Comparison of ENCODE assay signal across 9 cellular contexts in the genomic region with DNA sequence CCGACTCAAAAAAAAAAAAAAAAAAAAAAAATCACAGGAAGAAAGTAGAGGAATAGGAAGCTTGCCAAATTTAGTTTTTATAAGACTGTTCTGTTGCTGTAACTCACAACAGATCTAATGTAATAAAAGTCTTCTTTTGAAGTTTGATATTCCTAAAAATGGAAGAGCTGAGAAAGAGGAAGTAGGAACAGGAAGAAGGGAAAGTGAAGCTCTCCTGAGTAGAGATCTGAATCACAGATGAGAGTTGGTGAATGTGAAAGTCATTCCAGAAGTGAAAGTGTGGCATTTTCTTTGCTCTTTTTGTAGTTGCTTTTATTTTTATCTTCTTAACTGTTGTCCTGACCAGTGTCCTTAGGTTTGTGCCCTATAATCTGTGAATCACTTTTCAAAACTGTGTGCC. TPM values are rescaled to one million over a fixed set of nuclear protein-coding genes. Genes with fewer than 3 reads are reported as not detected.
DNase-seq lines count a peak whose midpoint lies in the region; ATAC-seq and TF ChIP-seq lines count a peak whose summit lies in the region.
"Had no signal": no experiment of that assay in that cellular context is flagged by ENCODE, and none has a peak within 500 bp of the region (broad histone marks: within the 10 kb centered on the region; RNA-seq: fewer than 3 reads in every experiment).

No MANE protein-coding gene starts in this region.

- no peak overlapping the region for H3K27ac Mint-ChIP-seq in activated T-helper 1 cell treated with anti-CD3 and anti-CD28 coated beads, Interleukin-12 subunit alpha, Interleukin-12 subunit beta, Interleukin-2, Interleukin-4 antibody, amounts not matched to agents 30 ng/mL and 10 ng/mL and 1 ng/mL, durations not matched to agents 14 hours and 24 hours and 36 hours
- H3K27ac Mint-ChIP-seq in neural crest cell (ENCODE audit: unreplicated experiment), result no peak overlapping the region
- H3K27ac Mint-ChIP-seq in effector memory CD8-positive, alpha-beta T cell, result no peak overlapping the region

- H3K4me3 Mint-ChIP-seq in activated T-helper 1 cell treated with anti-CD3 and anti-CD28 coated beads, Interleukin-12 subunit alpha, Interleukin-12 subunit beta, Interleukin-2, Interleukin-4 antibody, amounts not matched to agents 30 ng/mL and 10 ng/mL and 1 ng/mL, durations not matched to agents 14 hours and 24 hours and 36 hours, result peak overlapping the region; percentile 48
- H3K4me3 Mint-ChIP-seq in neural crest cell, result peak overlapping the region; percentile 54
- peak overlapping the region in 1 of 2 donors; percentile 9 for H3K4me3 Mint-ChIP-seq in effector memory CD8-positive, alpha-beta T cell

- H3K27me3 Mint-ChIP-seq in activated T-helper 1 cell treated with anti-CD3 and anti-CD28 coated beads, Interleukin-12 subunit alpha, Interleukin-12 subunit beta, Interleukin-2, Interleukin-4 antibody, amounts not matched to agents 30 ng/mL and 10 ng/mL and 1 ng/mL, durations not matched to agents 14 hours and 24 hours and 36 hours (ENCODE audit: insufficient read depth), result no peaks in the 10 kb centered on the region
- no peaks in the 10 kb centered on the region for H3K27me3 Mint-ChIP-seq in neural crest cell (ENCODE audit: low read depth)
- H3K27me3 Mint-ChIP-seq in effector memory CD8-positive, alpha-beta T cell, result no peaks in the 10 kb centered on the region
- H3K27me3 Mint-ChIP-seq: naive thymus-derived CD4-positive, alpha-beta T cell had no signal

- H3K36me3 Mint-ChIP-seq in activated T-helper 1 cell treated with anti-CD3 and anti-CD28 coated beads, Interleukin-12 subunit alpha, Interleukin-12 subunit beta, Interleukin-2, Interleukin-4 antibody, amounts not matched to agents 30 ng/mL and 10 ng/mL and 1 ng/mL, durations not matched to agents 14 hours and 24 hours and 36 hours (ENCODE audit: low read depth), result peaks cover 23% of the 10 kb centered on the region
- H3K36me3 Mint-ChIP-seq in neural crest cell (ENCODE audit: low read depth), result no peaks in the 10 kb centered on the region
- H3K36me3 Mint-ChIP-seq in effector memory CD8-positive, alpha-beta T cell (ENCODE audit: insufficient read depth), result peaks cover 17% of the 10 kb centered on the region

- peaks cover 25% of the 10 kb centered on the region for H3K4me1 Mint-ChIP-seq in activated T-helper 1 cell treated with anti-CD3 and anti-CD28 coated beads, Interleukin-12 subunit alpha, Interleukin-12 subunit beta, Interleukin-2, Interleukin-4 antibody, amounts not matched to agents 30 ng/mL and 10 ng/mL and 1 ng/mL, durations not matched to agents 14 hours and 24 hours and 36 hours (ENCODE audit: low read depth)
- H3K4me1 Mint-ChIP-seq in neural crest cell, result peaks cover 35% of the 10 kb centered on the region
- peaks cover 21 to 35% of the 10 kb centered on the region in 2 donors for H3K4me1 Mint-ChIP-seq in effector memory CD8-positive, alpha-beta T cell (ENCODE audit: low read depth in 2 of 2)

- peaks cover 1% of the 10 kb centered on the region for H3K36me3 ChIP-seq in GM06990 (ENCODE audit: control insufficient read depth, insufficient read depth, low read length)

- no peaks in the 10 kb centered on the region for H3K9me3 Mint-ChIP-seq in activated T-helper 1 cell treated with anti-CD3 and anti-CD28 coated beads, Interleukin-12 subunit alpha, Interleukin-12 subunit beta, Interleukin-2, Interleukin-4 antibody, amounts not matched to agents 30 ng/mL and 10 ng/mL and 1 ng/mL, durations not matched to agents 14 hours and 24 hours and 36 hours
- H3K9me3 Mint-ChIP-seq in neural crest cell, result no peaks in the 10 kb centered on the region
- no peaks in the 10 kb centered on the region for H3K9me3 Mint-ChIP-seq in effector memory CD8-positive, alpha-beta T cell

- ATAC-seq in effector memory CD8-positive, alpha-beta T cell (replicated peaks), result no peak
- ATAC-seq: naive thymus-derived CD4-positive, alpha-beta T cell had no signal

- H3K4me3 ChIP-seq in GM06990 (replicated peaks; ENCODE audit: low read depth, low read length), result peak overlapping the region; percentile 36

- no peaks in the 10 kb centered on the region for H3K27me3 ChIP-seq in GM06990 (replicated peaks; ENCODE audit: control insufficient read depth, insufficient read depth, low read length)

- intact Hi-C loops in activated T-helper 1 cell treated with anti-CD3 and anti-CD28 coated beads, Interleukin-12 subunit alpha, Interleukin-12 subunit beta, Interleukin-2, Interleukin-4 antibody, amounts not matched to agents 30 ng/mL and 10 ng/mL and 1 ng/mL, durations not matched to agents 14 hours and 24 hours and 36 hours (cut with micrococcal nuclease), result loop anchor here (5.0 kb wide), 1 partner anchor 356 kb away; the partner anchor contains the start of gene DBF4B

- TF ChIP-seq CTCF in GM06990 (IDR thresholded peaks at IDR 0.05; ENCODE audit: insufficient read depth, low read length, poor library complexity, severe bottlenecking) (no peak), neural crest cell (conservative IDR thresholded peaks at IDR 0.05) (no peak)

- DNase-seq in GM06990 (ENCODE audit: extremely low read depth, insufficient read length) (peak; percentile 74), Kasumi-1 (lab: John Stamatoyannopoulos, UW) (peak; percentile 25 to 26), neural crest cell (ENCODE audit: low read depth, low spot score) (no peak), HUDEP-2 (lab: John Stamatoyannopoulos, UW; ENCODE audit: unreplicated experiment in 76 of 76) (no peak)
- DNase-seq in activated T-helper 1 cell treated with anti-CD3 and anti-CD28 coated beads, Interleukin-12 subunit alpha, Interleukin-12 subunit beta, Interleukin-2, Interleukin-4 antibody, amounts not matched to agents 30 ng/mL and 10 ng/mL and 1 ng/mL, durations not matched to agents 14 hours and 24 hours and 36 hours (ENCODE audit: low spot score), result no peak
- no peak for DNase-seq in stimulated activated CD4-positive, alpha-beta T cell treated with anti-CD3 and anti-CD28 coated beads, Interleukin-1b, Interleukin-23, amount 100 ng/mL, for 48 hours
- no peak for DNase-seq in effector memory CD8-positive, alpha-beta T cell
- DNase-seq: activated effector memory CD4-positive, alpha-beta T cell treated with Interleukin-2 at 50 U/mL for 16 hours; naive thymus-derived CD4-positive, alpha-beta T cell had no signal

RNA-seq across cellular contexts. Expression of gene NMT1, which starts 2.1 kb away (rescaled TPM):
- 168 and 173 TPM in 2 replicates for total RNA-seq in activated T-helper 1 cell treated with anti-CD3 and anti-CD28 coated beads, Interleukin-12 subunit alpha, Interleukin-12 subunit beta, Interleukin-2, Interleukin-4 antibody, amounts not matched to agents 30 ng/mL and 10 ng/mL and 1 ng/mL, durations not matched to agents 14 hours and 24 hours and 36 hours
- total RNA-seq in neural crest cell, result 116 and 118 TPM in 2 replicates

RNA-seq across cellular contexts. Expression of gene DCAKD, which starts 11.8 kb away (rescaled TPM):
- 24.0 and 24.9 TPM in 2 replicates for total RNA-seq in activated T-helper 1 cell treated with anti-CD3 and anti-CD28 coated beads, Interleukin-12 subunit alpha, Interleukin-12 subunit beta, Interleukin-2, Interleukin-4 antibody, amounts not matched to agents 30 ng/mL and 10 ng/mL and 1 ng/mL, durations not matched to agents 14 hours and 24 hours and 36 hours
- total RNA-seq in neural crest cell, result 89.6 and 91.8 TPM in 2 replicates

Comparison
In these comparisons a context has a peak if more than half of its experiments do, and no peak if none do; other contexts are left out.
1. DNase-seq: peak in GM06990 (single experiment) and Kasumi-1 (2 of 2); none in activated T-helper 1 cell treated with anti-CD3 and anti-CD28 coated beads, Interleukin-12 subunit alpha, Interleukin-12 subunit beta, Interleukin-2, Interleukin-4 antibody, amounts not matched to agents 30 ng/mL and 10 ng/mL and 1 ng/mL, durations not matched to agents 14 hours and 24 hours and 36 hours (single experiment), neural crest cell (single experiment), HUDEP-2 (0 of 76), stimulated activated CD4-positive, alpha-beta T cell treated with anti-CD3 and anti-CD28 coated beads, Interleukin-1b, Interleukin-23, amount 100 ng/mL, for 48 hours (single experiment) and effector memory CD8-positive, alpha-beta T cell (0 of 3).